In the genomic region with DNA sequence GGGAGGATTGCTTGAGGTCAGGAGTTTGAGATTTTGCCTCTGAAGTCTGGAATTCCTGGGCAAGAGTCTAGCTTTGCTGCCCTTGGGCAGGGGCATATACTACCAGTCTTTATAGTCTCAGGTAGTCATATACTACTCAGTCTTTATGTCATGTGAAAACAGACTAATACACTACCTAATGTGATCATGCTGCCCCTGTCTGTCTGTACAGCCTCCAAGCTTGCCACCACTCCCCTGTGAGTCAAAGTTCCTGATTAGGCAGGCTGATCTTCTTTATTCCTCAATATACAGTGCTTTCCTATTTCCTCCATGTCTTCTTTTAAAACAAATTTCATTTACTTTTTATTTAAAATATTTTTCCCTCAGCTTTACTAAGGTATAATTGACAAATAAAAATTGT, we compare ENCODE assay signal across 7 cellular contexts.
"Had no signal": no experiment of that assay in that cellular context is flagged by ENCODE, and none has a peak within 500 bp of the region (broad histone marks: within the 10 kb centered on the region; RNA-seq: fewer than 3 reads in every experiment).

No MANE protein-coding gene starts in this region.

- FAIRE-seq: HTR-8/SVneo, K562 had no signal

- H3K27ac ChIP-seq: GM23248 had no signal

- H3K4me3 ChIP-seq: GM23248, K562 had no signal

- ATAC-seq: K562 had no signal

- DNase-seq: GM23248, GOT3, H7, HCEC 1CT, IMR-90 had no signal
